In genomic region chr7:65981965-65982792, GRCh38 we compare ENCODE assay signal across 8 cellular contexts. TPM values are rescaled to one million over a fixed set of nuclear protein-coding genes. Genes with fewer than 3 reads are reported as not detected.
DNase-seq lines count a peak whose midpoint lies in the region; ATAC-seq, FAIRE-seq and TF ChIP-seq lines count a peak whose summit lies in the region.

Gene GUSB (minus strand): TSS chr7:65982213. CDS start chr7:65982183, 30 bp downstream.

- FAIRE-seq in GM12891 (lab: Jason Lieb, UNC) (peak; percentile 95), pancreas (lab: Jason Lieb, UNC) (no peak)

- H3K27me3 ChIP-seq in pancreas, result no peaks in the 10 kb centered on the region
- no peaks in the 10 kb centered on the region for H3K27me3 ChIP-seq in thyroid gland

- DNase-seq in GM12891 (ENCODE audit: insufficient read length, low spot score) (peak; percentile 90), NCI-H1436 (lab: John Stamatoyannopoulos, UW) (peak; percentile 90), SW480 (ENCODE audit: low spot score) (peak; percentile 92), Right ventricle myocardium superior (peak; percentile 96), pancreas (peak; percentile 88 to 97 (median 93)), thyroid gland (peak; percentile 91 to 92)
- DNase-seq in activated naive CD8-positive, alpha-beta T cell treated with anti-CD3 and anti-CD28 coated beads, Interleukin-2, amount 50 U/mL, for 24 hours, result peak; percentile 93

- no peaks in the 10 kb centered on the region for H3K9me3 ChIP-seq in pancreas
- no peaks in the 10 kb centered on the region for H3K9me3 ChIP-seq in thyroid gland

- TF ChIP-seq CTCF in pancreas (IDR thresholded peaks at IDR 0.05) (no peak), thyroid gland (IDR thresholded peaks at IDR 0.05) (no peak)

- H3K4me1 ChIP-seq in pancreas (peaks cover 0 to 6% (median 3%) of the 10 kb centered on the region in 3 donors), thyroid gland (peaks cover 12 to 20% of the 10 kb centered on the region in 2 donors)

- intact Hi-C loops in Right ventricle myocardium superior (cut with DNase I), result no loop called here
- intact Hi-C loops in pancreas (cut with DNase I), result no loop called here
- intact Hi-C loops in thyroid gland (cut with DNase I), result loop anchor here (5.0 kb wide), 1 partner anchor 110 kb away; the partner anchor contains the start of gene VKORC1L1

- 2 to 4% methylated on average over 51 to 62 of the region's 62 CpGs for WGBS in pancreas, 2 donors
- 30 to 57% methylated on average over 3 to 6 of the region's 62 CpGs for WGBS in thyroid gland, 2 donors

- peaks cover 16% of the 10 kb centered on the region for H3K4me1 Mint-ChIP-seq in activated naive CD8-positive, alpha-beta T cell treated with anti-CD3 and anti-CD28 coated beads, Interleukin-2, amount 50 U/mL, for 24 hours

- peak within 1 kb of the TSS; percentile 86 for H3K27ac Mint-ChIP-seq in activated naive CD8-positive, alpha-beta T cell treated with anti-CD3 and anti-CD28 coated beads, Interleukin-2, amount 50 U/mL, for 24 hours

- H3K4me3 Mint-ChIP-seq in activated naive CD8-positive, alpha-beta T cell treated with anti-CD3 and anti-CD28 coated beads, Interleukin-2, amount 50 U/mL, for 24 hours, result peak within 1 kb of the TSS; percentile 87

- no peaks in the 10 kb centered on the region for H3K9me3 Mint-ChIP-seq in activated naive CD8-positive, alpha-beta T cell treated with anti-CD3 and anti-CD28 coated beads, Interleukin-2, amount 50 U/mL, for 24 hours

- H3K27me3 Mint-ChIP-seq in activated naive CD8-positive, alpha-beta T cell treated with anti-CD3 and anti-CD28 coated beads, Interleukin-2, amount 50 U/mL, for 24 hours, result no peaks in the 10 kb centered on the region

- H3K36me3 Mint-ChIP-seq in activated naive CD8-positive, alpha-beta T cell treated with anti-CD3 and anti-CD28 coated beads, Interleukin-2, amount 50 U/mL, for 24 hours (ENCODE audit: low read depth), result peaks cover 10% of the 10 kb centered on the region

- peak within 1 kb of the TSS; percentile 47 to 83 (median 74) for H3K27ac ChIP-seq in pancreas
- H3K27ac ChIP-seq in thyroid gland, result peak within 1 kb of the TSS; percentile 70 to 94 (median 72)

- peak; percentile 49; the same call in 1 of the 2 replicates for TF ChIP-seq POLR2A in GM12891 (IDR thresholded peaks at IDR 0.05; ENCODE audit: low read depth, low read length)
- peak in 1 of 2 donors; percentile 81 for TF ChIP-seq POLR2A in thyroid gland (IDR thresholded peaks at IDR 0.05)

- H3K36me3 ChIP-seq in pancreas, result no peaks in the 10 kb centered on the region
- peaks cover 0 to 5% of the 10 kb centered on the region in 2 donors for H3K36me3 ChIP-seq in thyroid gland

- peak; percentile 89 for ATAC-seq in HG02798 (IDR thresholded peaks at IDR 0.05; ENCODE audit: poor library complexity, unreplicated experiment)
- ATAC-seq in activated naive CD8-positive, alpha-beta T cell treated with anti-CD3 and anti-CD28 coated beads, Interleukin-2, amount 50 U/mL, for 24 hours, result peak; percentile 87
- ATAC-seq in Right ventricle myocardium superior (ENCODE audit: poor library complexity), result peak; percentile 99
- peak; percentile 98 to 99 (median 99) for ATAC-seq in pancreas

- H3K4me3 ChIP-seq in pancreas (peak within 1 kb of the TSS; percentile 85 to 92 (median 89)), thyroid gland (replicated peaks in 1 of 3) (peak within 1 kb of the TSS; percentile 29 to 93 (median 80))

TF ChIP-seq in GM12891, 5 proteins besides CTCF, POLR2A, EP300 and RAD21:
- no peak for TF ChIP-seq SPI1 (IDR thresholded peaks at IDR 0.05; ENCODE audit: low read depth, low read length)
- no peak for TF ChIP-seq PAX5 (IDR thresholded peaks at IDR 0.05; ENCODE audit: insufficient read depth, low read length, severe bottlenecking)
- TF ChIP-seq POU2F2 (IDR thresholded peaks at IDR 0.05; ENCODE audit: low read depth, low read length), result 0 out of 2 replicates have a peak, but pooled peaks have one; percentile 30
- TF ChIP-seq POLR2AphosphoS5 (IDR thresholded peaks at IDR 0.05; ENCODE audit: low read depth, low read length), result peak; percentile 70
- TF ChIP-seq TAF1 (IDR thresholded peaks at IDR 0.05; ENCODE audit: low read depth, low read length), result peak; percentile 51; the same call in 1 of the 2 replicates

RNA-seq across cellular contexts. Expression of gene GUSB, which starts in this region (rescaled TPM):
- polyA plus RNA-seq in GM12891 (2012; ENCODE audit: low read depth, missing spikeins), result 37.0 TPM
- total RNA-seq in Right ventricle myocardium superior, result 16.1 TPM
- total RNA-seq in pancreas, result 10 to 100 TPM; 21.5 to 40.7 (median 27.1) TPM
- 10 to 100 TPM; 39.4 to 69.8 TPM for polyA plus RNA-seq in pancreas
- total RNA-seq in thyroid gland, result 10 to 100 TPM; 30.1 to 51.5 (median 37.6) TPM

Comparison
In these comparisons a context has a peak if more than half of its experiments do, and no peak if none do; other contexts are left out.
1. Peak in every context shown above with its lines: DNase-seq, ATAC-seq, H3K4me3 ChIP-seq and H3K27ac ChIP-seq.